In genomic region chr1:223712856-223713494, GRCh38 we compare ENCODE assay signal across 8 cellular contexts. TPM values are rescaled to one million over a fixed set of nuclear protein-coding genes. Genes with fewer than 3 reads are reported as not detected.
A peak's percentile ranks its signal among the peaks of the same experiment; 100 is the strongest.
DNase-seq lines count a peak whose midpoint lies in the region; ATAC-seq, FAIRE-seq and TF ChIP-seq lines count a peak whose summit lies in the region.

No MANE protein-coding gene starts in this region.

- H3K36me3 ChIP-seq in SJCRH30 (peaks cover 10% of the 10 kb centered on the region), iPS-20b (ENCODE audit: insufficient read depth, low read depth, low read length) (no peaks in the 10 kb centered on the region)

- peak; percentile 21 for ATAC-seq in GM18861 (IDR thresholded peaks at IDR 0.05; ENCODE audit: unreplicated experiment)
- ATAC-seq in HG02759 (IDR thresholded peaks at IDR 0.05; ENCODE audit: unreplicated experiment), result peak; percentile 54

- H3K27me3 ChIP-seq in SJCRH30, result no peaks in the 10 kb centered on the region
- H3K27me3 ChIP-seq in iPS-20b (ENCODE audit: insufficient read depth, low read length), result peaks cover 63% of the 10 kb centered on the region

- H3K9ac ChIP-seq in iPS-20b (ENCODE audit: low read depth, low read length), result peak overlapping the region; percentile 66; the same call in 1 of the 2 replicates

- H3K9me3 ChIP-seq in SJCRH30 (replicated peaks) (no peaks in the 10 kb centered on the region), iPS-20b (ENCODE audit: insufficient read depth, low read depth, low read length) (no peaks in the 10 kb centered on the region)

- peak overlapping the region; percentile 75 for H3K27ac ChIP-seq in SJCRH30
- H3K27ac ChIP-seq in iPS-20b (ENCODE audit: low read length), result no peak overlapping the region

- H3K4me1 ChIP-seq in SJCRH30 (peaks cover 23% of the 10 kb centered on the region), iPS-20b (ENCODE audit: insufficient read depth, low read length) (peaks cover 4% of the 10 kb centered on the region)

- no peak for TF ChIP-seq CTCF in astrocyte of the spinal cord (IDR thresholded peaks at IDR 0.05; ENCODE audit: low read depth, low read length)

- DNase-seq in SJCRH30 (peak; percentile 53 to 63), astrocyte of the spinal cord (ENCODE audit: low read depth, low spot score) (no peak), NCI-H2227 (lab: John Stamatoyannopoulos, UW; ENCODE audit: unreplicated experiment) (no peak), urothelium cell line (ENCODE audit: low spot score) (no peak)
- peak; percentile 60 for DNase-seq in stimulated activated CD4-positive, alpha-beta T cell treated with anti-CD3 and anti-CD28 coated beads, Interleukin-15, amount 100 ng/mL, for 24 hours

- H3K4me3 ChIP-seq in SJCRH30 (peak overlapping the region; percentile 85), astrocyte of the spinal cord (ENCODE audit: low read depth, low read length) (peak overlapping the region; percentile 89), iPS-20b (ENCODE audit: low read length) (peak overlapping the region; percentile 73)

- in situ Hi-C loops in astrocyte of the spinal cord (cut with HindIII; ENCODE audit: low sequenced_read_pairs), result no loop called here

- FAIRE-seq in urothelium cell line (lab: Jason Lieb, UNC), result no peak

RNA-seq across cellular contexts. Expression of gene CAPN2, which starts 0.6 kb away (rescaled TPM):
- total RNA-seq in SJCRH30 (2014; rRNA removed; shearing (Covaris generic)), result 163 and 172 TPM in 2 replicates

RNA-seq across cellular contexts. Expression of gene CAPN8, which starts 47.5 kb away (rescaled TPM):
- not detected in 2 replicates for total RNA-seq in SJCRH30 (2014; rRNA removed; shearing (Covaris generic))

Comparison
In these comparisons a context has a peak if more than half of its experiments do, and no peak if none do; other contexts are left out.
1. DNase-seq: peak in SJCRH30 (2 of 2) and stimulated activated CD4-positive, alpha-beta T cell treated with anti-CD3 and anti-CD28 coated beads, Interleukin-15, amount 100 ng/mL, for 24 hours (single experiment); none in astrocyte of the spinal cord (single experiment), NCI-H2227 (single experiment) and urothelium cell line (single experiment).
2. Peak in every context shown above with its lines, with median percentiles within 50 percentile points of each other: H3K4me3 ChIP-seq.